18 cellular contexts compared by ENCODE assay signal in genomic region chr19:45495178-45495577, GRCh38. TPM values are rescaled to one million over a fixed set of nuclear protein-coding genes. Genes with fewer than 3 reads are reported as not detected.
DNase-seq lines count a peak whose midpoint lies in the region; ATAC-seq and TF ChIP-seq lines count a peak whose summit lies in the region.
"Had no signal": no experiment of that assay in that cellular context is flagged by ENCODE, and none has a peak within 500 bp of the region (broad histone marks: within the 10 kb centered on the region; RNA-seq: fewer than 3 reads in every experiment).

No MANE protein-coding gene starts in this region.

- intact Hi-C loops in activated naive CD4-positive, alpha-beta T cell treated with anti-CD3 and anti-CD28 coated beads for 36 hours (cut with micrococcal nuclease) = no loop called here

- no peak overlapping the region for H3K4ac ChIP-seq in H9 (ENCODE audit: low read depth, low read length)

- no peaks in the 10 kb centered on the region for H3K79me1 ChIP-seq in H9 (ENCODE audit: insufficient read depth, low read depth, low read length, poor library complexity, severe bottlenecking)

- no peak for DNase-seq in activated naive CD4-positive, alpha-beta T cell treated with anti-CD3 and anti-CD28 coated beads for 36 hours
- no peak for DNase-seq in activated naive CD4-positive, alpha-beta T cell treated with Interleukin-2 at 50 U/mL for 16 hours
- DNase-seq in H9 = no peak
- no peak for DNase-seq in effector memory CD8-positive, alpha-beta T cell
- no peak for DNase-seq in osteocyte (ENCODE audit: extremely low spot score, unreplicated experiment)
- no peak for DNase-seq in NCI-H2196 (lab: John Stamatoyannopoulos, UW; ENCODE audit: unreplicated experiment)
- no peak for DNase-seq in activated CD4-positive, CD25-positive, alpha-beta regulatory T cell treated with anti-CD3 and anti-CD28 coated beads, Interleukin-2, amount 50 U/mL, for 72 hours
- DNase-seq in foreskin keratinocyte = no peak
- DNase-seq: aorta; foreskin fibroblast; MM.1S; NCI-H1694 treated with DMSO at 0.1 percent for 48 hours; NCI-H446 treated with DMSO at 0.1 percent for 48 hours; stimulated activated CD4-positive, alpha-beta T cell treated with anti-CD3 and anti-CD28 coated beads, Interleukin-4, amount 100 ng/mL, for 4 hours; stimulated activated CD8-positive, alpha-beta memory T cell treated with anti-CD3 and anti-CD28 coated beads, Interleukin-4, amount 100 ng/mL, for 48 hours had no signal

- no peaks in the 10 kb centered on the region for H3K4me1 ChIP-seq in H9 (ENCODE audit: insufficient read depth, low read length)
- no peaks in the 10 kb centered on the region for H3K4me1 ChIP-seq in foreskin keratinocyte

- no peak overlapping the region for H2BK5ac ChIP-seq in H9 (ENCODE audit: insufficient read length, low read length)

- no peak overlapping the region for H4K5ac ChIP-seq in H9 (ENCODE audit: insufficient read length, low read depth, low read length)

- no peak overlapping the region for H3K27ac Mint-ChIP-seq in activated naive CD4-positive, alpha-beta T cell treated with anti-CD3 and anti-CD28 coated beads for 36 hours
- no peak overlapping the region for H3K27ac Mint-ChIP-seq in H9
- no peak overlapping the region for H3K27ac Mint-ChIP-seq in effector memory CD8-positive, alpha-beta T cell
- no peak overlapping the region for H3K27ac Mint-ChIP-seq in osteocyte (ENCODE audit: unreplicated experiment)

- TF ChIP-seq CTCF in H9 (conservative IDR thresholded peaks at IDR 0.05) = no peak
- TF ChIP-seq CTCF in osteocyte (IDR thresholded peaks at IDR 0.05) = no peak
- TF ChIP-seq CTCF in foreskin keratinocyte (conservative IDR thresholded peaks at IDR 0.05) = no peak

- no peaks in the 10 kb centered on the region for H3K9me3 Mint-ChIP-seq in activated naive CD4-positive, alpha-beta T cell treated with anti-CD3 and anti-CD28 coated beads for 36 hours
- H3K9me3 Mint-ChIP-seq in H9 = no peaks in the 10 kb centered on the region; a peak in 2 of 5 replicates
- H3K9me3 Mint-ChIP-seq in effector memory CD8-positive, alpha-beta T cell = no peaks in the 10 kb centered on the region
- H3K9me3 Mint-ChIP-seq in osteocyte (ENCODE audit: unreplicated experiment) = no peaks in the 10 kb centered on the region

- no peak overlapping the region for H2AK5ac ChIP-seq in H9 (ENCODE audit: insufficient read length, low read length)

- no peaks in the 10 kb centered on the region for H3K36me3 Mint-ChIP-seq in activated naive CD4-positive, alpha-beta T cell treated with anti-CD3 and anti-CD28 coated beads for 36 hours (ENCODE audit: low read depth)
- H3K36me3 Mint-ChIP-seq in H9 (ENCODE audit: insufficient read depth in 1 of 3, low read depth in 3 of 3) (peaks cover 2 to 14% (median 10%) of the 10 kb centered on the region in 3 experiments), osteocyte (ENCODE audit: unreplicated experiment) (no peaks in the 10 kb centered on the region)
- H3K36me3 Mint-ChIP-seq in effector memory CD8-positive, alpha-beta T cell (ENCODE audit: insufficient read depth) = peaks cover 23% of the 10 kb centered on the region

- peaks cover 32% of the 10 kb centered on the region for H3K4me1 Mint-ChIP-seq in activated naive CD4-positive, alpha-beta T cell treated with anti-CD3 and anti-CD28 coated beads for 36 hours (ENCODE audit: low read depth)
- peaks cover 31 to 45% of the 10 kb centered on the region in 2 experiments for H3K4me1 Mint-ChIP-seq in H9
- H3K4me1 Mint-ChIP-seq in effector memory CD8-positive, alpha-beta T cell (ENCODE audit: low read depth in 2 of 2) = peaks cover 34% of the 10 kb centered on the region in 2 donors
- H3K4me1 Mint-ChIP-seq in osteocyte (ENCODE audit: unreplicated experiment) = peaks cover 26% of the 10 kb centered on the region

- no peak overlapping the region for H4K8ac ChIP-seq in H9 (replicated peaks; ENCODE audit: insufficient read length, low read depth, low read length)

- H2AFZ ChIP-seq in H9 (ENCODE audit: low read length) = no peak overlapping the region
- H2AFZ ChIP-seq: parathyroid adenoma had no signal

- H3K27me3 ChIP-seq in H9 (ENCODE audit: insufficient read depth, low read length) = no peaks in the 10 kb centered on the region; the same call in 1 of the 2 replicates
- H3K27me3 ChIP-seq in foreskin keratinocyte = no peaks in the 10 kb centered on the region

- WGBS in H9 (ENCODE audit: extremely low coverage, insufficient read length, low lambda C conversion rate) = no CpG with 5 or more reads among the region's 5 CpGs

- CTCF ChIA-PET in activated naive CD4-positive, alpha-beta T cell treated with anti-CD3 and anti-CD28 coated beads for 36 hours (lab: Charles Lee) = interaction anchor here (0.8 to 5.2 kb wide), 8 partner anchors 9 to 150 kb away, joined by 3 to 54 read pairs (median 6); no protein-coding TSS in a partner anchor

- H3T11ph ChIP-seq in H9 (ENCODE audit: low read length) = no peak overlapping the region

- H3K9me3 ChIP-seq in H9 (ENCODE audit: control insufficient read depth, low read depth, low read length) = no peaks in the 10 kb centered on the region

- no peak overlapping the region for H3K4me2 ChIP-seq in H9 (ENCODE audit: insufficient read depth, insufficient read length, low read length)

- H4K20me1 ChIP-seq in H9 (ENCODE audit: control insufficient read depth, insufficient read depth, insufficient read length) = no peaks in the 10 kb centered on the region

- no peak overlapping the region for H2BK12ac ChIP-seq in H9 (ENCODE audit: insufficient read length, low read depth, low read length)

- H3K14ac ChIP-seq in H9 (ENCODE audit: insufficient read depth, low read length) = no peak overlapping the region

- no peak overlapping the region for H4K91ac ChIP-seq in H9 (ENCODE audit: insufficient read length, low read depth, low read length)

- peaks cover 22% of the 10 kb centered on the region for H3K23me2 ChIP-seq in H9 (ENCODE audit: insufficient read length, low read depth, low read length, poor library complexity, severe bottlenecking)

- H3K18ac ChIP-seq in H9 (ENCODE audit: insufficient read length, low read depth, low read length) = no peak overlapping the region

- H3K9ac ChIP-seq in H9 (ENCODE audit: extremely low read depth, insufficient read length, low read length) = no peak overlapping the region
- H3K9ac ChIP-seq: parathyroid adenoma had no signal

- H3K23ac ChIP-seq in H9 (ENCODE audit: insufficient read length, low read depth, low read length) = no peak overlapping the region

- H2BK15ac ChIP-seq in H9 (ENCODE audit: low read depth, low read length) = no peak overlapping the region

- no peak overlapping the region for H2BK20ac ChIP-seq in H9 (ENCODE audit: low read depth, low read length, poor library complexity, severe bottlenecking)

- H3K4me3 Mint-ChIP-seq in activated naive CD4-positive, alpha-beta T cell treated with anti-CD3 and anti-CD28 coated beads for 36 hours = peak overlapping the region; percentile 40
- H3K4me3 Mint-ChIP-seq in H9 = peak overlapping the region; percentile 69 to 84; a peak in 2 of 5 replicates
- peak overlapping the region; percentile 84 to 91 for H3K4me3 Mint-ChIP-seq in effector memory CD8-positive, alpha-beta T cell
- peak overlapping the region; percentile 81 for H3K4me3 Mint-ChIP-seq in osteocyte (ENCODE audit: unreplicated experiment)

- no peaks in the 10 kb centered on the region for H3K79me2 ChIP-seq in H9 (ENCODE audit: insufficient read depth, low read length)
- H3K79me2 ChIP-seq: parathyroid adenoma had no signal

- no peak for ATAC-seq in effector memory CD8-positive, alpha-beta T cell (replicated peaks)
- ATAC-seq in foreskin keratinocyte = no peak
- ATAC-seq: GM12878 had no signal

- H3K27me3 Mint-ChIP-seq in activated naive CD4-positive, alpha-beta T cell treated with anti-CD3 and anti-CD28 coated beads for 36 hours (ENCODE audit: low read depth) = peaks cover 27% of the 10 kb centered on the region
- H3K27me3 Mint-ChIP-seq in H9 (ENCODE audit: low read depth) = peaks cover 27% of the 10 kb centered on the region
- peaks cover 8 to 31% of the 10 kb centered on the region in 2 donors for H3K27me3 Mint-ChIP-seq in effector memory CD8-positive, alpha-beta T cell
- H3K27me3 Mint-ChIP-seq in osteocyte (ENCODE audit: unreplicated experiment) = peaks cover 22% of the 10 kb centered on the region

- H3K27ac ChIP-seq in H9 (ENCODE audit: insufficient read length, low read depth, low read length) (no peak overlapping the region), foreskin keratinocyte (no peak overlapping the region)
- H3K27ac ChIP-seq: parathyroid adenoma, skin epidermis had no signal

- H2BK120ac ChIP-seq in H9 (ENCODE audit: low read depth, low read length, poor library complexity, severe bottlenecking) = no peak overlapping the region

- no peak overlapping the region for H3K56ac ChIP-seq in H9 (ENCODE audit: insufficient read length, low read depth, low read length)

RNA-seq across cellular contexts. Expression of gene RTN2, which starts 1.7 kb away (rescaled TPM):
- total RNA-seq in activated naive CD4-positive, alpha-beta T cell treated with anti-CD3 and anti-CD28 coated beads for 36 hours = under 1 TPM; 0.69 to 0.84 TPM
- 18.9 and 20.1 TPM in 2 replicates for total RNA-seq in H9 (2021)
- 15.6 and 15.8 TPM in 2 replicates for total RNA-seq in osteocyte
- total RNA-seq in foreskin keratinocyte = 11.7 and 12.0 TPM in 2 replicates
- 16.6 and 17.7 TPM in 2 replicates for polyA plus RNA-seq in foreskin keratinocyte

RNA-seq across cellular contexts. Expression of gene PPM1N, which starts 3.1 kb away (rescaled TPM):
- total RNA-seq in activated naive CD4-positive, alpha-beta T cell treated with anti-CD3 and anti-CD28 coated beads for 36 hours = 1 to 10 TPM; 2.3 to 2.5 TPM
- total RNA-seq in H9 (2021) (7.7 and 8.1 TPM in 2 replicates), osteocyte (0.29 and 0.62 TPM in 2 replicates), foreskin keratinocyte (2.0 and 2.1 TPM in 2 replicates)
- polyA plus RNA-seq in foreskin keratinocyte = 3.4 and 3.7 TPM in 2 replicates

RNA-seq across cellular contexts. Expression of gene VASP, which starts 12.1 kb away (rescaled TPM):
- total RNA-seq in activated naive CD4-positive, alpha-beta T cell treated with anti-CD3 and anti-CD28 coated beads for 36 hours = 10 to 100 TPM; 94.5 to 99.6 TPM
- total RNA-seq in H9 (2021) (157 and 162 TPM in 2 replicates), osteocyte (61.9 and 68.9 TPM in 2 replicates), foreskin keratinocyte (168 and 176 TPM in 2 replicates)
- polyA plus RNA-seq in foreskin keratinocyte = 157 and 161 TPM in 2 replicates

RNA-seq across cellular contexts. Expression of gene FOSB, which starts 27.4 kb away (rescaled TPM):
- total RNA-seq in activated naive CD4-positive, alpha-beta T cell treated with anti-CD3 and anti-CD28 coated beads for 36 hours = 1 to 10 TPM; 8.0 to 8.7 TPM
- total RNA-seq in H9 (2021) (1.7 and 2.5 TPM in 2 replicates), osteocyte (93.8 and 176 TPM in 2 replicates), foreskin keratinocyte (1.7 and 2.7 TPM in 2 replicates)
- polyA plus RNA-seq in foreskin keratinocyte = 0.68 and 1.0 TPM in 2 replicates
